ENCODE assay signal across 8 cellular contexts in the genomic region with DNA sequence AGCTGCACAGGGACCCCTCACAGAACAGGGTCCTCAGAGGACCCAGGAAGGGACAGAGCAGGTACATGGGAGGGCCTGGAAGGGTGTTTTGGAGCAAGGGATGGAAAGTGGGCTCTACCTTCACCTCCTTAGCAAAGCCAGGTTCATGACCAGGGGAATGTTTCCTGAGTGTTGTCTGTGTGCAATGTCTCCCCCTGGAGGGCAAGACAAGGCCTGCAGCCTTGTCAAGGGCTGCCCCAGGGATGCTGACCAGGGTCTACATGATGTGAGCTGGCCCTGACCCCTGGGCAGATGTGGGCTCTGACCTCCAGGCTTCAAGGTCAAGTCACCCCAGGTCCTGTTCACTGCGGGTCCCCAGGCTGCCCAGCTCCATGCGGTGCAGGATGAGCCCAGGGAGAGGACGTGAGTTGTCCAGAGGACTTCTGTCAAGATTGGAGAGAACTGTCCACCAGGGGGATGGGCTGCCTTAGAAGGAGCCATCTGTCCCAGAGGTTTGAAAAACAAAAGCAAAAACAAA. TPM values are rescaled to one million over a fixed set of nuclear protein-coding genes. Genes with fewer than 3 reads are reported as not detected.
A peak's percentile ranks its signal among the peaks of the same experiment; 100 is the strongest.
DNase-seq lines count a peak whose midpoint lies in the region; ATAC-seq and TF ChIP-seq lines count a peak whose summit lies in the region.

No MANE protein-coding gene starts in this region.

- peak overlapping the region; percentile 70 for H3K4me3 Mint-ChIP-seq in activated naive CD8-positive, alpha-beta T cell treated with anti-CD3 and anti-CD28 coated beads, Interleukin-2, amount 50 U/mL, for 24 hours

- intact Hi-C loops in left ventricle myocardium inferior (cut with micrococcal nuclease) = loop anchor here (5.0 kb wide), 1 partner anchor 77 kb away; no protein-coding TSS in a partner anchor

- H3K27me3 Mint-ChIP-seq in activated naive CD8-positive, alpha-beta T cell treated with anti-CD3 and anti-CD28 coated beads, Interleukin-2, amount 50 U/mL, for 24 hours = no peaks in the 10 kb centered on the region

- peak; percentile 64 for ATAC-seq in HG03432 (IDR thresholded peaks at IDR 0.05; ENCODE audit: unreplicated experiment)
- ATAC-seq in activated naive CD8-positive, alpha-beta T cell treated with anti-CD3 and anti-CD28 coated beads, Interleukin-2, amount 50 U/mL, for 24 hours = peak; percentile 70

- H3K4me3 ChIP-seq in SU-DHL-6 (ENCODE audit: insufficient read depth, low read length, poor library complexity, severe bottlenecking) (no peak overlapping the region), left ventricle myocardium inferior (peak overlapping the region; percentile 59), retinal pigment epithelial cell (ENCODE audit: low read length) (no peak overlapping the region)

- H3K9ac ChIP-seq in SU-DHL-6 (ENCODE audit: low read length) = peak overlapping the region; percentile 40

- H3K27ac Mint-ChIP-seq in activated naive CD8-positive, alpha-beta T cell treated with anti-CD3 and anti-CD28 coated beads, Interleukin-2, amount 50 U/mL, for 24 hours = peak overlapping the region; percentile 68

- no peaks in the 10 kb centered on the region for H3K27me3 ChIP-seq in SU-DHL-6 (ENCODE audit: low read length)
- no peaks in the 10 kb centered on the region for H3K27me3 ChIP-seq in left ventricle myocardium inferior (ENCODE audit: low read depth)

- no peaks in the 10 kb centered on the region for H3K9me3 Mint-ChIP-seq in activated naive CD8-positive, alpha-beta T cell treated with anti-CD3 and anti-CD28 coated beads, Interleukin-2, amount 50 U/mL, for 24 hours

- no peak overlapping the region for H2AFZ ChIP-seq in SU-DHL-6 (ENCODE audit: low read depth, low read length, severe bottlenecking)

- H3F3A ChIP-seq in SU-DHL-6 (ENCODE audit: insufficient read depth) = no peaks in the 10 kb centered on the region

- DNase-seq in DMS53 (lab: John Stamatoyannopoulos, UW) = peak; percentile 84
- DNase-seq in activated naive CD8-positive, alpha-beta T cell treated with anti-CD3 and anti-CD28 coated beads, Interleukin-2, amount 50 U/mL, for 24 hours = peak; percentile 72
- peak; percentile 25 for DNase-seq in left ventricle myocardium inferior
- DNase-seq in retinal pigment epithelial cell (ENCODE audit: low read depth) = no peak
- DNase-seq in SKM-1 treated with dmso at 0.1 percent for 144 hours (lab: John Stamatoyannopoulos, UW; ENCODE audit: unreplicated experiment) = no peak
- DNase-seq in NCI-H2171 treated with DMSO at 0.1 percent for 48 hours (lab: John Stamatoyannopoulos, UW) = no peak

- H3K4me1 ChIP-seq in left ventricle myocardium inferior = peaks cover 25% of the 10 kb centered on the region

- TF ChIP-seq CTCF in SU-DHL-6 (IDR thresholded peaks at IDR 0.05; ENCODE audit: insufficient read depth, low read length, poor library complexity, severe bottlenecking) (peak; percentile 97), left ventricle myocardium inferior (IDR thresholded peaks at IDR 0.05; ENCODE audit: borderline replicate concordance) (peak; percentile 87), retinal pigment epithelial cell (conservative IDR thresholded peaks at IDR 0.05; ENCODE audit: low read depth, low read length) (peak; percentile 97)

- H3K4me1 Mint-ChIP-seq in activated naive CD8-positive, alpha-beta T cell treated with anti-CD3 and anti-CD28 coated beads, Interleukin-2, amount 50 U/mL, for 24 hours = peaks cover 25% of the 10 kb centered on the region

- H3K79me2 ChIP-seq in SU-DHL-6 (ENCODE audit: insufficient read depth, low read length) = no peaks in the 10 kb centered on the region

- H3K36me3 ChIP-seq in SU-DHL-6 (ENCODE audit: low read length) = no peaks in the 10 kb centered on the region
- no peaks in the 10 kb centered on the region for H3K36me3 ChIP-seq in left ventricle myocardium inferior

- H3K27ac ChIP-seq in SU-DHL-6 (ENCODE audit: low read depth, low read length) = no peak overlapping the region
- peak overlapping the region; percentile 80 for H3K27ac ChIP-seq in left ventricle myocardium inferior (replicated peaks)

- no peaks in the 10 kb centered on the region for H3K9me2 ChIP-seq in SU-DHL-6 (replicated peaks; ENCODE audit: insufficient read depth, low read length)

- no peaks in the 10 kb centered on the region for H3K9me3 ChIP-seq in SU-DHL-6 (ENCODE audit: insufficient read depth, low read length)
- H3K9me3 ChIP-seq in left ventricle myocardium inferior (replicated peaks) = no peaks in the 10 kb centered on the region

- H3K36me3 Mint-ChIP-seq in activated naive CD8-positive, alpha-beta T cell treated with anti-CD3 and anti-CD28 coated beads, Interleukin-2, amount 50 U/mL, for 24 hours (ENCODE audit: low read depth) = no peaks in the 10 kb centered on the region

- no peaks in the 10 kb centered on the region for H4K20me1 ChIP-seq in SU-DHL-6 (ENCODE audit: low read depth, low read length)

- peak overlapping the region; percentile 43 for H3K4me2 ChIP-seq in SU-DHL-6 (ENCODE audit: low read depth, low read length, poor library complexity, severe bottlenecking)

RNA-seq across cellular contexts. Expression of a gene that starts 1.0 kb away (rescaled TPM):
- 3.4 TPM for total RNA-seq in left ventricle myocardium inferior

Comparison
In these comparisons a context has a peak if more than half of its experiments do, and no peak if none do; other contexts are left out.
1. DNase-seq: peak in DMS53 (single experiment), activated naive CD8-positive, alpha-beta T cell treated with anti-CD3 and anti-CD28 coated beads, Interleukin-2, amount 50 U/mL, for 24 hours (single experiment) and left ventricle myocardium inferior (single experiment); none in retinal pigment epithelial cell (single experiment), SKM-1 treated with dmso at 0.1 percent for 144 hours (single experiment) and NCI-H2171 treated with DMSO at 0.1 percent for 48 hours (single experiment).
2. Peak in every context shown above with its lines, with median percentiles within 50 percentile points of each other: CTCF ChIP-seq.